9 cellular contexts compared by ENCODE assay signal in the genomic region with DNA sequence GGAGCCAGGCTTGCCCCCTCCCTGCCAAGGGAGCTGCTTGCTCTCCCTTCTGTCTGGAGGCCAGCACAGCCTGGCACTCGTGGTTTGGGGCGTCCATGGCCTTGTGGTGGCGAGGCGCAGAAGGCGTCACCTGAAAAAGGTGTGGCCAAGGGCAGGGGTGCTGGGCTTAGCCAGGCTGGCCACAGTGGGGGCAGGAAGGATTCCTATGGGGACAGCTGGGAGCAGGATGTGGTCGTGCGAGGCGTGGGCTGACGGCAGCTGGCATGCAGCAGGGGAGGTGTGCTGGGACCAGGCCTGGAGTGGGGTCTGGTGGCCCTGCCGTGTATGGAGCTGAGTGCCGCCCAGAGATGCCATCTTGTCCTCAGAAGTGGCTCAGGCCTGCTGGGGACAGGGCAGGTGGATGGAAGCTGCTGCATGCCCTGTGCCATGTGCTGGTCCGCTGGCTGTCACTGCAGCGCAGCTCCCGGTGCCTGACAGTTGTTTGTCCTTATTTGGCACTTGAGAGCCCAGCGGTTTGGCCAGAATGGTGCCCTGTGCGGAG. TPM values are rescaled to one million over a fixed set of nuclear protein-coding genes. Genes with fewer than 3 reads are reported as not detected.
A peak's percentile ranks its signal among the peaks of the same experiment; 100 is the strongest.
DNase-seq lines count a peak whose midpoint lies in the region; ATAC-seq and TF ChIP-seq lines count a peak whose summit lies in the region.
"Had no signal": no experiment of that assay in that cellular context is flagged by ENCODE, and none has a peak within 500 bp of the region (broad histone marks: within the 10 kb centered on the region; RNA-seq: fewer than 3 reads in every experiment).

No MANE protein-coding gene starts in this region.

- no peaks in the 10 kb centered on the region; the same call in 1 of the 2 replicates for H3K36me3 Mint-ChIP-seq in WTC11

- no peaks in the 10 kb centered on the region for H3K36me3 ChIP-seq in hepatocyte (replicated peaks; ENCODE audit: insufficient read depth, low read depth)
- H3K36me3 ChIP-seq in thyroid gland, result no peaks in the 10 kb centered on the region

- no peaks in the 10 kb centered on the region for H3K9me3 Mint-ChIP-seq in WTC11

- peaks cover 53% of the 10 kb centered on the region for H3K4me1 Mint-ChIP-seq in WTC11

- ATAC-seq in WTC11, result no peak
- no peak for ATAC-seq in HG03432 (IDR thresholded peaks at IDR 0.05; ENCODE audit: unreplicated experiment)

- no peak for TF ChIP-seq POLR2A in thyroid gland (IDR thresholded peaks at IDR 0.05)

- no peaks in the 10 kb centered on the region for H3K9me3 ChIP-seq in hepatocyte (ENCODE audit: low read depth)
- H3K9me3 ChIP-seq in thyroid gland, result no peaks in the 10 kb centered on the region

- no peaks in the 10 kb centered on the region for H3K27me3 ChIP-seq in hepatocyte
- no peaks in the 10 kb centered on the region for H3K27me3 ChIP-seq in thyroid gland

- H3K4me2 ChIP-seq in hepatocyte, result no peak overlapping the region

- DNase-seq in activated T-cell treated with anti-CD3 and anti-CD28 coated beads, Interleukin-2, amount 50 U/mL, for 1 hour, result peak; percentile 45
- DNase-seq in activated T-cell treated with anti-CD3 and anti-CD28 coated beads for 4 hours, result no peak
- DNase-seq in WTC11 (ENCODE audit: low spot score), result no peak
- DNase-seq in hepatocyte (ENCODE audit: low spot score), result no peak
- DNase-seq in thyroid gland, result peak; percentile 23 to 44
- no peak for DNase-seq in NCI-H128 (lab: John Stamatoyannopoulos, UW; ENCODE audit: unreplicated experiment)
- DNase-seq in cerebellum (ENCODE audit: low spot score), result no peak
- DNase-seq: hippocampal formation had no signal

- H4K20me1 ChIP-seq in hepatocyte (ENCODE audit: insufficient read depth, poor library complexity, severe bottlenecking), result no peaks in the 10 kb centered on the region

- POLR2A ChIA-PET in WTC11 (lab: Charles Lee), result interaction anchor here (0.6 to 1.3 kb wide), 2 partner anchors 10 to 20 kb away, joined by 4 to 6 read pairs; no protein-coding TSS in a partner anchor

- intact Hi-C loops in thyroid gland (cut with DNase I), result no loop called here

- no peak overlapping the region for H3K4me3 Mint-ChIP-seq in WTC11

- H3K27me3 Mint-ChIP-seq in WTC11 (ENCODE audit: low read depth), result no peaks in the 10 kb centered on the region

- H3K27ac Mint-ChIP-seq in WTC11, result peak overlapping the region; percentile 72

- H3K4me1 ChIP-seq in hepatocyte (ENCODE audit: insufficient read depth) (peaks cover 34% of the 10 kb centered on the region), thyroid gland (peaks cover 18 to 66% of the 10 kb centered on the region in 2 donors)

- H3K4me3 ChIP-seq in hepatocyte (no peak overlapping the region), thyroid gland (replicated peaks in 1 of 3) (no peak overlapping the region)

- CTCF ChIA-PET in WTC11 (lab: Charles Lee), result interaction anchor here (0.8 to 3.5 kb wide), 4 partner anchors 11 to 39 kb away, joined by 3 to 35 read pairs (median 12); no protein-coding TSS in a partner anchor

- H2AFZ ChIP-seq in hepatocyte, result no peak overlapping the region

- H3K79me2 ChIP-seq in hepatocyte, result no peaks in the 10 kb centered on the region

- no peak for TF ChIP-seq CTCF in WTC11 (IDR thresholded peaks at IDR 0.05)
- no peak for TF ChIP-seq CTCF in hepatocyte (IDR thresholded peaks at IDR 0.05; ENCODE audit: poor library complexity)
- no peak for TF ChIP-seq CTCF in thyroid gland (IDR thresholded peaks at IDR 0.05)

- WGBS in hepatocyte (ENCODE audit: low lambda C conversion rate, missing lambda C conversion rate), result 94% methylated on average over 16 of the region's 16 CpGs
- WGBS in thyroid gland, 2 donors, result 82 to 88% methylated on average over 11 to 16 of the region's 16 CpGs

- peak overlapping the region; percentile 80 for H3K27ac ChIP-seq in hepatocyte
- peak overlapping the region in 2 of 3 donors; percentile 48 to 71 for H3K27ac ChIP-seq in thyroid gland

- H3K9me2 ChIP-seq in hepatocyte (replicated peaks; ENCODE audit: insufficient read depth), result no peaks in the 10 kb centered on the region

TF ChIP-seq in WTC11, 78 proteins besides CTCF, POLR2A, EP300 and RAD21:
- TF ChIP-seq RELA (CRISPR knock-in tag; IDR thresholded peaks at IDR 0.05; ENCODE audit: borderline replicate concordance) (0 out of 2 replicates have a peak, but pooled peaks have one; percentile 61), FOXK1 (CRISPR knock-in tag; IDR thresholded peaks at IDR 0.05) (no peak), ESRRA (CRISPR knock-in tag; IDR thresholded peaks at IDR 0.05; ENCODE audit: borderline replicate concordance) (0 out of 2 replicates have a peak, but pooled peaks have one; percentile 39), ZNF281 (CRISPR knock-in tag; IDR thresholded peaks at IDR 0.05) (no peak), ZNF263 (CRISPR knock-in tag; IDR thresholded peaks at IDR 0.05; ENCODE audit: low read depth) (no peak), GABPB1 (CRISPR knock-in tag; IDR thresholded peaks at IDR 0.05) (no peak), RORB (CRISPR knock-in tag; IDR thresholded peaks at IDR 0.05) (no peak), EMX1 (CRISPR knock-in tag; IDR thresholded peaks at IDR 0.05) (no peak), ZNF232 (CRISPR knock-in tag; IDR thresholded peaks at IDR 0.05) (no peak)
- TF ChIP-seq, protein P1, sequence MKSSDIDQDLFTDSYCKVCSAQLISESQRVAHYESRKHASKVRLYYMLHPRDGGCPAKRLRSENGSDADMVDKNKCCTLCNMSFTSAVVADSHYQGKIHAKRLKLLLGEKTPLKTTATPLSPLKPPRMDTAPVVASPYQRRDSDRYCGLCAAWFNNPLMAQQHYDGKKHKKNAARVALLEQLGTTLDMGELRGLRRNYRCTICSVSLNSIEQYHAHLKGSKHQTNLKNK (CRISPR knock-in tag; IDR thresholded peaks at IDR 0.05), result no peak

RNA-seq across cellular contexts. Expression of gene SH2B3, which starts 30.0 kb away (rescaled TPM):
- total RNA-seq in WTC11 (2021) (20.5 to 31.8 TPM (median 20.7 TPM) in 3 replicates), hepatocyte (5.5 and 9.0 TPM in 2 replicates), thyroid gland (10 to 100 TPM; 14.1 to 36.5 (median 25.6) TPM), cerebellum (3.9 TPM)
- polyA plus RNA-seq in hepatocyte, result 4.7 and 5.3 TPM in 2 replicates

Comparison
In these comparisons a context has a peak if more than half of its experiments do, and no peak if none do; other contexts are left out.
1. DNase-seq: peak in activated T-cell treated with anti-CD3 and anti-CD28 coated beads, Interleukin-2, amount 50 U/mL, for 1 hour (single experiment) and thyroid gland (2 of 2); none in activated T-cell treated with anti-CD3 and anti-CD28 coated beads for 4 hours (single experiment), WTC11 (single experiment), hepatocyte (single experiment), NCI-H128 (single experiment) and cerebellum (single experiment).